In genomic region chr2:26235089-26235488, GRCh38 we compare ENCODE assay signal across 13 cellular contexts. TPM values are rescaled to one million over a fixed set of nuclear protein-coding genes. Genes with fewer than 3 reads are reported as not detected.
DNase-seq lines count a peak whose midpoint lies in the region; ATAC-seq and TF ChIP-seq lines count a peak whose summit lies in the region.
"Had no signal": no experiment of that assay in that cellular context is flagged by ENCODE, and none has a peak within 500 bp of the region (broad histone marks: within the 10 kb centered on the region; RNA-seq: fewer than 3 reads in every experiment).

No MANE protein-coding gene starts in this region.

- ATAC-seq in upper lobe of right lung (no peak), HG03432 (IDR thresholded peaks at IDR 0.05; ENCODE audit: unreplicated experiment) (no peak)
- ATAC-seq: activated CD4-positive, alpha-beta T cell treated with anti-CD3 and anti-CD28 coated beads for 36 hours had no signal

- H3K4me2 ChIP-seq in SK-N-SH (no peak overlapping the region), hepatocyte (no peak overlapping the region)

- H3K9me2 ChIP-seq in SK-N-SH, result no peaks in the 10 kb centered on the region
- H3K9me2 ChIP-seq in hepatocyte (replicated peaks; ENCODE audit: insufficient read depth), result no peaks in the 10 kb centered on the region

- H4K20me1 ChIP-seq in SK-N-SH (ENCODE audit: insufficient read depth) (0 out of 2 replicates have a peak, but pooled peaks cover 3% of the 10 kb centered on the region), hepatocyte (ENCODE audit: insufficient read depth, poor library complexity, severe bottlenecking) (peaks cover 10% of the 10 kb centered on the region)

- H2AFZ ChIP-seq in SK-N-SH (ENCODE audit: low read depth) (no peak overlapping the region), hepatocyte (no peak overlapping the region)

- H3K4me1 ChIP-seq in left ventricle myocardium inferior (peaks cover 30% of the 10 kb centered on the region), SK-N-SH (ENCODE audit: control insufficient read depth in 1 of 2, insufficient read depth in 2 of 2, low read depth in 1 of 2, low read length in 1 of 2) (no peaks in the 10 kb centered on the region; a peak in 1 of 4 replicates), hepatocyte (ENCODE audit: insufficient read depth) (no peaks in the 10 kb centered on the region), upper lobe of right lung (peaks cover 10% of the 10 kb centered on the region)

- peaks cover 18% of the 10 kb centered on the region for H3K79me2 ChIP-seq in SK-N-SH (ENCODE audit: insufficient read depth)
- H3K79me2 ChIP-seq in hepatocyte, result peaks cover 29% of the 10 kb centered on the region

- no peak overlapping the region for H3K9ac ChIP-seq in SK-N-SH

- TF ChIP-seq EP300 in SK-N-SH (IDR thresholded peaks at IDR 0.05; ENCODE audit: borderline replicate concordance in 1 of 2, low read depth in 1 of 2, low read length in 1 of 2), result no peak

- peak; percentile 44 for TF ChIP-seq CTCF in left ventricle myocardium inferior (IDR thresholded peaks at IDR 0.05; ENCODE audit: borderline replicate concordance)
- TF ChIP-seq CTCF in SK-N-SH (IDR thresholded peaks at IDR 0.05), result peak; percentile 43
- TF ChIP-seq CTCF in hepatocyte (IDR thresholded peaks at IDR 0.05; ENCODE audit: poor library complexity), result peak; percentile 23
- peak; percentile 33 for TF ChIP-seq CTCF in upper lobe of right lung (IDR thresholded peaks at IDR 0.05)

- H3K27ac ChIP-seq in left ventricle myocardium inferior (replicated peaks) (no peak overlapping the region), SK-N-SH (ENCODE audit: low read depth in 2 of 2, low read length in 1 of 2) (no peak overlapping the region), hepatocyte (no peak overlapping the region), upper lobe of right lung (no peak overlapping the region)
- H3K27ac ChIP-seq: coronary artery had no signal

- CTCF ChIA-PET in SK-N-SH (lab: Yijun Ruan, JAX), result interaction anchor here (0.7 to 1.7 kb wide), 11 partner anchors 12 to 500 kb away, joined by 3 to 9 read pairs (median 3); a partner anchor contains a TSS

- H3K27me3 ChIP-seq in left ventricle myocardium inferior (ENCODE audit: low read depth) (no peaks in the 10 kb centered on the region), SK-N-SH (ENCODE audit: insufficient read depth) (no peaks in the 10 kb centered on the region), hepatocyte (no peaks in the 10 kb centered on the region), upper lobe of right lung (no peaks in the 10 kb centered on the region)

- intact Hi-C loops in left ventricle myocardium inferior (cut with micrococcal nuclease), result loop anchor here (10.0 kb wide), 1 partner anchor 90 kb away; no protein-coding TSS in a partner anchor
- intact Hi-C loops in cardiac septum (cut with DNase I), result loop anchor here (2.0 kb wide), 1 partner anchor 96 kb away; no protein-coding TSS in a partner anchor
- intact Hi-C loops in upper lobe of right lung (cut with DNase I), result no loop called here

- H3K36me3 ChIP-seq in left ventricle myocardium inferior (peaks cover 85% of the 10 kb centered on the region), SK-N-SH (replicated peaks in 1 of 2; ENCODE audit: control insufficient read depth in 1 of 2, insufficient read depth in 2 of 2, low read length in 1 of 2) (peaks cover 62 to 66% of the 10 kb centered on the region in 2 experiments), hepatocyte (replicated peaks; ENCODE audit: insufficient read depth, low read depth) (peaks cover 6% of the 10 kb centered on the region), upper lobe of right lung (peaks cover 87% of the 10 kb centered on the region)

- WGBS in SK-N-SH (ENCODE audit: low lambda C conversion rate), result 96% methylated on average over 9 of the region's 9 CpGs
- 94% methylated on average over 9 of the region's 9 CpGs for WGBS in hepatocyte (ENCODE audit: low lambda C conversion rate, missing lambda C conversion rate)

- no peak overlapping the region for H3K4me3 ChIP-seq in left ventricle myocardium inferior
- H3K4me3 ChIP-seq in SK-N-SH (ENCODE audit: low read depth in 2 of 2, low read length in 1 of 2), result no peak overlapping the region
- no peak overlapping the region for H3K4me3 ChIP-seq in hepatocyte
- H3K4me3 ChIP-seq in upper lobe of right lung, result no peak overlapping the region
- H3K4me3 ChIP-seq: coronary artery, lung had no signal

- H3F3A ChIP-seq in SK-N-SH (replicated peaks; ENCODE audit: insufficient read depth), result no peaks in the 10 kb centered on the region

- H3K9me3 ChIP-seq in left ventricle myocardium inferior (replicated peaks), result no peaks in the 10 kb centered on the region
- H3K9me3 ChIP-seq in SK-N-SH, result no peaks in the 10 kb centered on the region
- H3K9me3 ChIP-seq in hepatocyte (ENCODE audit: low read depth), result no peaks in the 10 kb centered on the region
- no peaks in the 10 kb centered on the region for H3K9me3 ChIP-seq in upper lobe of right lung

- POLR2A ChIA-PET in SK-N-SH (lab: Yijun Ruan, JAX), result interaction anchor here (1.2 kb wide), 1 partner anchor 41 kb away, joined by 3 read pairs; no protein-coding TSS in a partner anchor

- peak; percentile 44 for TF ChIP-seq RAD21 in SK-N-SH (IDR thresholded peaks at IDR 0.05; ENCODE audit: low read length)

- no peak for DNase-seq in left ventricle myocardium inferior
- no peak for DNase-seq in cardiac septum (ENCODE audit: low spot score)
- no peak for DNase-seq in SK-N-SH
- no peak for DNase-seq in hepatocyte (ENCODE audit: low spot score)
- no peak for DNase-seq in upper lobe of right lung
- no peak for DNase-seq in activated T-cell treated with anti-CD3 and anti-CD28 coated beads for 4 hours
- no peak for DNase-seq in GM19240 (ENCODE audit: insufficient read length, low spot score)
- DNase-seq: activated CD4-positive, alpha-beta T cell treated with anti-CD3 and anti-CD28 coated beads for 36 hours; activated effector memory CD4-positive, alpha-beta T cell treated with anti-CD3 and anti-CD28 coated beads, Interleukin-2, amount 50 U/mL, for 16 hours; NCI-H510A had no signal

TF ChIP-seq in SK-N-SH, 30 proteins besides CTCF, POLR2A, EP300 and RAD21:
- TF ChIP-seq GATA2 (CRISPR knock-in tag; IDR thresholded peaks at IDR 0.05) (no peak), USF1 (IDR thresholded peaks at IDR 0.05; ENCODE audit: borderline replicate concordance, low read depth) (no peak), IRF3 (IDR thresholded peaks at IDR 0.05; ENCODE audit: low read depth, low read length) (no peak), CHD2 (IDR thresholded peaks at IDR 0.05; ENCODE audit: low read length, partially characterized antibody) (no peak), SMC3 (IDR thresholded peaks at IDR 0.05; ENCODE audit: low read depth, low read length) (no peak), MXI1 (IDR thresholded peaks at IDR 0.05; ENCODE audit: low read depth, low read length) (no peak), TEAD4 (IDR thresholded peaks at IDR 0.05; ENCODE audit: borderline replicate concordance, insufficient read depth) (no peak), FOXJ3 (CRISPR knock-in tag; IDR thresholded peaks at IDR 0.05) (no peak), USF2 (IDR thresholded peaks at IDR 0.05; ENCODE audit: borderline replicate concordance, low read depth, low read length) (no peak), RFX5 (IDR thresholded peaks at IDR 0.05; ENCODE audit: low read length) (no peak)

RNA-seq across cellular contexts. Expression of gene HADHA, which starts 9.3 kb away (rescaled TPM):
- 523 TPM for total RNA-seq in left ventricle myocardium inferior
- total RNA-seq in cardiac septum, result 244 TPM
- polyA plus RNA-seq in SK-N-SH (2012; rRNA removed), result 64.3 and 69.9 TPM in 2 replicates
- 70.6 and 71.0 TPM in 2 replicates for polyA plus RNA-seq in SK-N-SH (2012; cell fraction: cytosol; rRNA removed)
- polyA plus RNA-seq in SK-N-SH (2012; cell fraction: nucleus; rRNA removed), result 57.8 and 66.5 TPM in 2 replicates
- 149 and 155 TPM in 2 replicates for total RNA-seq in hepatocyte
- 122 and 125 TPM in 2 replicates for polyA plus RNA-seq in hepatocyte
- 118 TPM for total RNA-seq in upper lobe of right lung

RNA-seq across cellular contexts. Expression of gene HADHB, which starts 9.7 kb away (rescaled TPM):
- total RNA-seq in left ventricle myocardium inferior (1,332 TPM), cardiac septum (532 TPM), hepatocyte (131 and 137 TPM in 2 replicates), upper lobe of right lung (105 TPM)
- polyA plus RNA-seq in SK-N-SH (2012; rRNA removed) (108 and 137 TPM in 2 replicates), hepatocyte (108 and 133 TPM in 2 replicates)
- polyA plus RNA-seq in SK-N-SH (2012; cell fraction: cytosol; rRNA removed), result 133 and 137 TPM in 2 replicates
- 71.1 and 111 TPM in 2 replicates for polyA plus RNA-seq in SK-N-SH (2012; cell fraction: nucleus; rRNA removed)
